Comparison of ENCODE assay signal across 10 cellular contexts in the genomic region with DNA sequence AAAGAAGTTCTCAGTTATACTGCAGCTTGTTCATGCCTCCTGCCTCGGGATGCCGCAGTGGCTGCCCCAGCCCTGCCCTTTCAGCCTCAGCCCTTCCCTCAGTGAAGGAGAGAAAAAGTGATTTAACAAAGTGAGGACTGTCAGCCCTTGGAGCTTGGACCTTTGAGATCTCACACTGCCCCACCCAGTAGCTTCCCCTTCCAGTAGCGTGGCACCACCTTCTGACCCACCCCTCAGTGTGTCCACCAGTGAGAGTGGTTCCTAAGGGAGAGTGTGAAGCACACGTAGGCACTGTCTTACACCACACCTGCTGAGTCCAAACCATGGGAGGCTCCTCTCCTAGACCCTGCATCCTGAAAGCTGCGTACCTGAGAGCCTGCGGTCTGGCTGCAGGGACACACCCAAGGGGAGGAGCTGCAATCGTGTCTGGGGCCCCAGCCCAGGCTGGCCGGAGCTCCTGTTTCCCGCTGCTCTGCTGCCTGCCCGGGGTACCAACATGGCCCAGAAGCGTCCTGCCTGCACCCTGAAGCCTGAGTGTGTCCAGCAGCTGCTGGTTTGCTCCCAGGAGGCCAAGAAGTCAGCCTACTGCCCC. TPM values are rescaled to one million over a fixed set of nuclear protein-coding genes. Genes with fewer than 3 reads are reported as not detected.
DNase-seq lines count a peak whose midpoint lies in the region; ATAC-seq and TF ChIP-seq lines count a peak whose summit lies in the region.
"Had no signal": no experiment of that assay in that cellular context is flagged by ENCODE, and none has a peak within 500 bp of the region (broad histone marks: within the 10 kb centered on the region; RNA-seq: fewer than 3 reads in every experiment).

A gene (plus strand): TSS at position 464 of the 592 bp plus-strand sequence. CDS start 33 bp downstream, at position 497.

- peaks cover 0 to 16% (median 6%) of the 10 kb centered on the region in 4 donors for H3K4me1 Mint-ChIP-seq in CD4-positive, alpha-beta memory T cell

- H3K27me3 ChIP-seq in HAP-1 (ENCODE audit: low read depth), result 0 out of 2 replicates have a peak, but pooled peaks cover 5% of the 10 kb centered on the region
- no peaks in the 10 kb centered on the region for H3K27me3 ChIP-seq in parathyroid adenoma (ENCODE audit: control insufficient read depth, insufficient read depth, low read length)
- peaks cover 8% of the 10 kb centered on the region for H3K27me3 ChIP-seq in CD4-positive, alpha-beta memory T cell (ENCODE audit: insufficient read depth, low read length)
- peaks cover 0 to 50% of the 10 kb centered on the region in 2 donors for H3K27me3 ChIP-seq in tibial nerve

- no peak for TF ChIP-seq EP300 in tibial nerve (IDR thresholded peaks at IDR 0.05)

- H3K9ac ChIP-seq in parathyroid adenoma, result no peak within 1 kb of the TSS

- H3K4me1 ChIP-seq in HAP-1 (peaks cover 7% of the 10 kb centered on the region), parathyroid adenoma (no peaks in the 10 kb centered on the region), tibial nerve (peaks cover 0 to 9% (median 0%) of the 10 kb centered on the region in 4 donors)
- H3K4me1 ChIP-seq in CD4-positive, alpha-beta memory T cell (ENCODE audit: insufficient read depth, low read length), result no peaks in the 10 kb centered on the region

- CTCF ChIA-PET in CD4-positive, alpha-beta memory T cell (lab: Charles Lee; ENCODE audit: partially characterized antibody), result no interaction called here

- no peaks in the 10 kb centered on the region for H3K36me3 ChIP-seq in HAP-1 (replicated peaks)
- H3K36me3 ChIP-seq in parathyroid adenoma (ENCODE audit: control insufficient read depth, insufficient read depth, low read length), result no peaks in the 10 kb centered on the region
- H3K36me3 ChIP-seq in CD4-positive, alpha-beta memory T cell (ENCODE audit: insufficient read depth, low read length), result no peaks in the 10 kb centered on the region
- H3K36me3 ChIP-seq in tibial nerve, result no peaks in the 10 kb centered on the region

- no peak for TF ChIP-seq CTCF in parathyroid adenoma (IDR thresholded peaks at IDR 0.05)
- no peak for TF ChIP-seq CTCF in tibial nerve (IDR thresholded peaks at IDR 0.05)

- no peaks in the 10 kb centered on the region for H3K36me3 Mint-ChIP-seq in CD4-positive, alpha-beta memory T cell

- intact Hi-C loops in left ventricle myocardium superior (cut with micrococcal nuclease), result no loop called here
- intact Hi-C loops in CD4-positive, alpha-beta memory T cell (cut with micrococcal nuclease), result no loop called here

- peak in 1 of 2 experiments; percentile 51 for DNase-seq in HAP-1 (ENCODE audit: low spot score in 2 of 2)
- peak; percentile 83 for DNase-seq in SW480 (ENCODE audit: low spot score)
- no peak for DNase-seq in left ventricle myocardium superior
- no peak for DNase-seq in CD4-positive, alpha-beta memory T cell
- no peak for DNase-seq in NK-92 (lab: John Stamatoyannopoulos, UW; ENCODE audit: unreplicated experiment)
- no peak for DNase-seq in tibial nerve (ENCODE audit: low spot score in 2 of 2)
- no peak for DNase-seq in NCI-H1092 treated with DMSO at 0.1 percent for 48 hours (lab: John Stamatoyannopoulos, UW)
- DNase-seq: NCI-H1048, nucleus accumbens had no signal

- no peak for TF ChIP-seq POLR2A in tibial nerve (IDR thresholded peaks at IDR 0.05)

- H3K27ac Mint-ChIP-seq in CD4-positive, alpha-beta memory T cell, result no peak within 1 kb of the TSS

- 42 to 44% methylated on average over 6 to 8 of the region's 11 CpGs for WGBS in tibial nerve, 2 donors

- H3K9me3 ChIP-seq in HAP-1 (no peaks in the 10 kb centered on the region), parathyroid adenoma (ENCODE audit: control insufficient read depth, low read length) (no peaks in the 10 kb centered on the region), tibial nerve (peaks cover 0 to 4% (median 0%) of the 10 kb centered on the region in 4 donors)
- no peaks in the 10 kb centered on the region for H3K9me3 ChIP-seq in CD4-positive, alpha-beta memory T cell (ENCODE audit: control insufficient read depth in 1 of 2, low read length in 2 of 2)

- H2AFZ ChIP-seq in parathyroid adenoma, result peak within 1 kb of the TSS; percentile 28

- peak within 1 kb of the TSS in 1 of 8 donors; percentile 47 for H3K4me3 Mint-ChIP-seq in CD4-positive, alpha-beta memory T cell

- peak; percentile 33 for ATAC-seq in left ventricle myocardium superior

- in situ Hi-C loops in HAP-1 (cut with MboI; ENCODE audit: low sequenced_read_pairs), result no loop called here

- peaks cover 41 to 49% of the 10 kb centered on the region in 2 donors for H3K27me3 Mint-ChIP-seq in CD4-positive, alpha-beta memory T cell

- H3K4me3 ChIP-seq in HAP-1 (peak within 1 kb of the TSS; percentile 22), parathyroid adenoma (ENCODE audit: low read depth, low read length) (no peak within 1 kb of the TSS), tibial nerve (peak within 1 kb of the TSS in 2 of 4 donors; percentile 14 to 34)
- H3K4me3 ChIP-seq in CD4-positive, alpha-beta memory T cell (ENCODE audit: low read length in 2 of 2), result no peak within 1 kb of the TSS

- H3K27ac ChIP-seq in parathyroid adenoma, result peak within 1 kb of the TSS; percentile 42
- no peak within 1 kb of the TSS for H3K27ac ChIP-seq in CD4-positive, alpha-beta memory T cell (ENCODE audit: low read depth, low read length)
- H3K27ac ChIP-seq in tibial nerve, result peak within 1 kb of the TSS in 2 of 4 donors; percentile 62 to 66

- peaks cover 0 to 5% (median 0%) of the 10 kb centered on the region in 8 donors for H3K9me3 Mint-ChIP-seq in CD4-positive, alpha-beta memory T cell

- no peak within 1 kb of the TSS for H3K4me2 ChIP-seq in parathyroid adenoma (ENCODE audit: low read length)

- H3K79me2 ChIP-seq in parathyroid adenoma, result no peaks in the 10 kb centered on the region

- POLR2A ChIA-PET in CD4-positive, alpha-beta memory T cell (lab: Charles Lee; ENCODE audit: partially characterized antibody), result no interaction called here

RNA-seq across cellular contexts. Expression of the gene that starts here (rescaled TPM):
- total RNA-seq in left ventricle myocardium superior, result 2.9 TPM
- not detected for total RNA-seq in CD4-positive, alpha-beta memory T cell
- not detected for polyA plus RNA-seq in CD4-positive, alpha-beta memory T cell
- total RNA-seq in tibial nerve, result 1 to 10 TPM in 3 of 4 donors, under 1 TPM in 1; 0.84 to 5.7 (median 3.8) TPM
